Comparison of ENCODE assay signal across 13 cellular contexts in genomic region chr7:143772738-143773468, GRCh38. TPM values are rescaled to one million over a fixed set of nuclear protein-coding genes. Genes with fewer than 3 reads are reported as not detected.
DNase-seq lines count a peak whose midpoint lies in the region; ATAC-seq and TF ChIP-seq lines count a peak whose summit lies in the region.
"Not testable (repeated sequence)": the region's sequence is repeated elsewhere in the genome, so short reads cannot be mapped to it uniquely, and the experiment has no call there.
"Had no signal": no experiment of that assay in that cellular context is flagged by ENCODE, and none has a peak within 500 bp of the region (broad histone marks: within the 10 kb centered on the region; RNA-seq: fewer than 3 reads in every experiment).

No MANE protein-coding gene starts in this region.

- H3K4me3 Mint-ChIP-seq in WTC11; effector memory CD8-positive, alpha-beta T cell: not testable (repeated sequence)

- not testable (repeated sequence) for H3K4me1 ChIP-seq in HCT116 (ENCODE audit: control insufficient read depth in 1 of 2, insufficient read depth in 2 of 2, low read length in 2 of 2); upper lobe of right lung

- not testable (repeated sequence) for H3K4me3 ChIP-seq in HCT116 (replicated peaks in 1 of 2; ENCODE audit: low read depth in 1 of 2, low read length in 2 of 2); upper lobe of right lung

- not testable (repeated sequence) for H3K27ac ChIP-seq in HCT116 (ENCODE audit: low read depth, low read length); upper lobe of right lung

- H4K20me1 ChIP-seq in HCT116 (ENCODE audit: insufficient read depth) = not testable (repeated sequence)

- not testable (repeated sequence) for H2AFZ ChIP-seq in HCT116 (ENCODE audit: low read depth, low read length, poor library complexity, severe bottlenecking)

- not testable (repeated sequence) for H3K36me3 Mint-ChIP-seq in WTC11; effector memory CD8-positive, alpha-beta T cell (ENCODE audit: insufficient read depth)

- H3K9me3 ChIP-seq in HCT116 (ENCODE audit: control insufficient read depth in 1 of 2, insufficient read depth in 1 of 2, low read depth in 1 of 2, low read length in 2 of 2); upper lobe of right lung: not testable (repeated sequence)

- not testable (repeated sequence) for H3K27ac Mint-ChIP-seq in WTC11; effector memory CD8-positive, alpha-beta T cell

- not testable (repeated sequence) for BruUV-seq in HCT116 (replicated peaks; lab: Mats Ljungman, UMichigan)

- RAD21 ChIA-PET in HCT116 (lab: Charles Lee; ENCODE audit: low non-redundant PET in 1 of 2, low total read pairs in 2 of 2, uncharacterized antibody in 2 of 2, unreplicated experiment in 2 of 2) = not testable (repeated sequence)

- not testable (repeated sequence) for H3K9me3 Mint-ChIP-seq in WTC11; effector memory CD8-positive, alpha-beta T cell

- H3K4me2 ChIP-seq in HCT116 (ENCODE audit: low read length) = not testable (repeated sequence)

- ATAC-seq in HCT116 = peak; percentile 54; the same call in 1 of the 2 replicates
- ATAC-seq in WTC11 = peak; percentile 71
- peak; percentile 47 for ATAC-seq in effector memory CD8-positive, alpha-beta T cell (replicated peaks)
- ATAC-seq in Right ventricle myocardium superior (ENCODE audit: poor library complexity) = not testable (repeated sequence)
- ATAC-seq in upper lobe of right lung = peak; percentile 35

- intact Hi-C loops in HCT116 (cut with micrococcal nuclease); Right ventricle myocardium superior (cut with DNase I); posterior vena cava (cut with DNase I); upper lobe of right lung (cut with DNase I): not testable (repeated sequence)

- CTCF ChIA-PET in HCT116 (lab: Charles Lee); WTC11 (lab: Charles Lee): not testable (repeated sequence)

- H3K9me2 ChIP-seq in HCT116 (ENCODE audit: insufficient read depth) = not testable (repeated sequence)

- H3K4me1 Mint-ChIP-seq in WTC11; effector memory CD8-positive, alpha-beta T cell (ENCODE audit: low read depth in 2 of 2): not testable (repeated sequence)

- not testable (repeated sequence) for H3K36me3 ChIP-seq in HCT116 (ENCODE audit: control insufficient read depth in 1 of 2, insufficient read depth in 2 of 2, low read length in 2 of 2); upper lobe of right lung

- not testable (repeated sequence) for DNase-seq in HCT116 (ENCODE audit: low read depth, low spot score); WTC11 (ENCODE audit: low spot score); effector memory CD8-positive, alpha-beta T cell
- DNase-seq in Right ventricle myocardium superior (peak; percentile 2), posterior vena cava (ENCODE audit: low spot score) (peak; percentile 32), upper lobe of right lung (peak; percentile 16)

- not testable (repeated sequence) for TF ChIP-seq CTCF in HCT116 (IDR thresholded peaks at IDR 0.05 in 2 of 3, conservative IDR thresholded peaks at IDR 0.05 in 1 of 3; ENCODE audit: borderline replicate concordance in 1 of 3, insufficient read depth in 1 of 3, low read depth in 2 of 3, low read length in 2 of 3); WTC11 (IDR thresholded peaks at IDR 0.05); upper lobe of right lung (IDR thresholded peaks at IDR 0.05)

- not testable (repeated sequence) for TF ChIP-seq POLR2A in HCT116 (IDR thresholded peaks at IDR 0.05; ENCODE audit: borderline replicate concordance, extremely low read depth, insufficient read depth, insufficient read length)

- H3K9ac ChIP-seq in HCT116 (ENCODE audit: low read length) = not testable (repeated sequence)

- H3K27me3 Mint-ChIP-seq in WTC11 (ENCODE audit: low read depth); effector memory CD8-positive, alpha-beta T cell: not testable (repeated sequence)

- not testable (repeated sequence) for H3K27me3 ChIP-seq in HCT116 (ENCODE audit: insufficient read depth, low read length); upper lobe of right lung

- POLR2A ChIA-PET in HCT116 (lab: Charles Lee); WTC11 (lab: Charles Lee): not testable (repeated sequence)

- TF ChIP-seq RAD21 in HCT116 (IDR thresholded peaks at IDR 0.05; ENCODE audit: low read depth) = not testable (repeated sequence)

- not testable (repeated sequence) for H3K79me2 ChIP-seq in HCT116 (ENCODE audit: insufficient read depth, low read length)

RNA-seq across cellular contexts. Expression of gene CTAGE6, which starts 15.4 kb away (rescaled TPM):
- total RNA-seq in HCT116 (2021; ENCODE audit: unreplicated experiment) (not detected), WTC11 (2021) (not detected in 3 replicates), Right ventricle myocardium superior (0.11 TPM), posterior vena cava (under 1 TPM; 0.57 to 0.69 TPM), upper lobe of right lung (0.52 TPM)
- not detected in 2 replicates for polyA plus RNA-seq in HCT116 (2012)
- total RNA-seq: GM12878, H4, H9 had no signal
- polyA plus RNA-seq: A549; CD14-positive monocyte; CD8-positive, alpha-beta memory T cell; GM23248 had no signal
